ENCODE assay signal across 22 cellular contexts in the genomic region with DNA sequence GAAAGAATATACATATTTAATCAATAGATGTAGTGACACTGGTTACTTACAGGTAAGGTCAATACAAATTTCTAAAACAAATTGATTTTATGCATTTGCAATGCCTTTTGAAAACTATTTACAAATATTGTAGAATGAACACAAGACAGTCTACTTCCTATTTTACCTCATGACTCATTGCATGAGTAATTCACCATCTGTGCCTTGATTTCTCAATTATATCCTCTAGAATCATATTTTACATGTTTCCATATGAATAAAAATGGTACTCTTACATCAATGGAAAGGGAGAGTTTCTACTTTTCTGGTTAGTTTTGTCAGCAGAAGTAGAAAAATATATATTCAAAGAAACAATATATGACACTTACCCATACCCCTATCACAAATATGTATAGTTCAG.
"Had no signal": no experiment of that assay in that cellular context is flagged by ENCODE, and none has a peak within 500 bp of the region (broad histone marks: within the 10 kb centered on the region; RNA-seq: fewer than 3 reads in every experiment).

No MANE protein-coding gene starts in this region.

- H3K27me3 ChIP-seq: neutrophil, right lobe of liver, uterus had no signal

- H3K27me3 Mint-ChIP-seq: activated CD4-positive, alpha-beta T cell treated with anti-CD3 and anti-CD28 coated beads for 36 hours; activated CD8-positive, alpha-beta memory T cell treated with anti-CD3 and anti-CD28 coated beads, Interleukin-2, amount 10 ng/mL, durations not matched to agents 7 days and 5 days; stimulated activated naive CD8-positive, alpha-beta T cell treated with anti-CD3 and anti-CD28 coated beads, Interleukin-15, Interleukin-2, amounts not matched to agents 100 ng/mL and 50 ng/mL, for 24 hours; type B pancreatic cell had no signal

- ATAC-seq: activated CD4-positive, alpha-beta T cell treated with anti-CD3 and anti-CD28 coated beads for 36 hours; activated CD8-positive, alpha-beta memory T cell treated with anti-CD3 and anti-CD28 coated beads, Interleukin-2, amount 10 ng/mL, durations not matched to agents 7 days and 5 days; activated CD8-positive, alpha-beta T cell treated with anti-CD3 and anti-CD28 coated beads, Interleukin-2, amount 10 ng/mL, durations not matched to agents 7 days and 5 days; activated naive CD4-positive, alpha-beta T cell treated with anti-CD3 and anti-CD28 coated beads, Interleukin-2, amount 50 U/mL, for 72 hours; activated T-cell treated with anti-CD3 and anti-CD28 coated beads, Interleukin-2, amount 50 U/mL, for 72 hours; left cardiac atrium; left ventricle myocardium superior; right lobe of liver had no signal

- FAIRE-seq: colon, endometrium, frontal cortex, keratinocyte had no signal

- H3K27ac ChIP-seq: neutrophil, right lobe of liver, uterus had no signal

- H3K4me3 ChIP-seq: right lobe of liver, uterus had no signal

- H3K4me1 Mint-ChIP-seq: activated CD4-positive, alpha-beta T cell treated with anti-CD3 and anti-CD28 coated beads for 36 hours; activated CD8-positive, alpha-beta memory T cell treated with anti-CD3 and anti-CD28 coated beads, Interleukin-2, amount 10 ng/mL, durations not matched to agents 7 days and 5 days; nephron had no signal

- H3K36me3 Mint-ChIP-seq: activated CD8-positive, alpha-beta memory T cell treated with anti-CD3 and anti-CD28 coated beads, Interleukin-2, amount 10 ng/mL, durations not matched to agents 7 days and 5 days; type B pancreatic cell had no signal

- H3K27ac Mint-ChIP-seq: activated CD4-positive, alpha-beta T cell treated with anti-CD3 and anti-CD28 coated beads for 36 hours; activated CD8-positive, alpha-beta memory T cell treated with anti-CD3 and anti-CD28 coated beads, Interleukin-2, amount 10 ng/mL, durations not matched to agents 7 days and 5 days; activated CD8-positive, alpha-beta T cell treated with anti-CD3 and anti-CD28 coated beads, Interleukin-2, amount 10 ng/mL, durations not matched to agents 7 days and 5 days; activated naive CD4-positive, alpha-beta T cell treated with anti-CD3 and anti-CD28 coated beads, Interleukin-2, amount 50 U/mL, for 72 hours; activated T-cell treated with anti-CD3 and anti-CD28 coated beads, Interleukin-2, amount 50 U/mL, for 72 hours; nephron; stimulated activated naive CD8-positive, alpha-beta T cell treated with anti-CD3 and anti-CD28 coated beads, Interleukin-15, Interleukin-2, amounts not matched to agents 100 ng/mL and 50 ng/mL, for 24 hours; type B pancreatic cell had no signal

- H3K36me3 ChIP-seq: neutrophil, right lobe of liver, uterus had no signal

- H3K4me1 ChIP-seq: right lobe of liver, uterus had no signal

- DNase-seq: activated CD4-positive, alpha-beta T cell treated with anti-CD3 and anti-CD28 coated beads for 36 hours; activated CD4-positive, CD25-positive, alpha-beta regulatory T cell; activated CD8-positive, alpha-beta memory T cell treated with anti-CD3 and anti-CD28 coated beads, Interleukin-2, amount 10 ng/mL, durations not matched to agents 7 days and 5 days; activated CD8-positive, alpha-beta T cell treated with anti-CD3 and anti-CD28 coated beads, Interleukin-2, amount 10 ng/mL, durations not matched to agents 7 days and 5 days; activated naive CD4-positive, alpha-beta T cell; activated T-cell treated with anti-CD3 and anti-CD28 coated beads, Interleukin-2, amount 50 U/mL, for 72 hours; dermis blood vessel endothelial cell; effector CD8-positive, alpha-beta T cell; left cardiac atrium; left ventricle myocardium superior; right lobe of liver; stimulated activated CD4-positive, alpha-beta T cell treated with anti-CD3 and anti-CD28 coated beads, Interleukin-2, amount 100 ng/mL, for 48 hours; uterus had no signal

- H3K4me3 Mint-ChIP-seq: activated CD4-positive, alpha-beta T cell treated with anti-CD3 and anti-CD28 coated beads for 36 hours; activated CD8-positive, alpha-beta memory T cell treated with anti-CD3 and anti-CD28 coated beads, Interleukin-2, amount 10 ng/mL, durations not matched to agents 7 days and 5 days; activated CD8-positive, alpha-beta T cell treated with anti-CD3 and anti-CD28 coated beads, Interleukin-2, amount 10 ng/mL, durations not matched to agents 7 days and 5 days; activated T-cell treated with anti-CD3 and anti-CD28 coated beads, Interleukin-2, amount 50 U/mL, for 72 hours; nephron; stimulated activated naive CD8-positive, alpha-beta T cell treated with anti-CD3 and anti-CD28 coated beads, Interleukin-15, Interleukin-2, amounts not matched to agents 100 ng/mL and 50 ng/mL, for 24 hours; type B pancreatic cell had no signal

- H3K9me3 Mint-ChIP-seq: nephron had no signal

- H3K9me3 ChIP-seq: neutrophil, right lobe of liver, uterus had no signal
